ENCODE assay signal across 1 cellular context in the genomic region with DNA sequence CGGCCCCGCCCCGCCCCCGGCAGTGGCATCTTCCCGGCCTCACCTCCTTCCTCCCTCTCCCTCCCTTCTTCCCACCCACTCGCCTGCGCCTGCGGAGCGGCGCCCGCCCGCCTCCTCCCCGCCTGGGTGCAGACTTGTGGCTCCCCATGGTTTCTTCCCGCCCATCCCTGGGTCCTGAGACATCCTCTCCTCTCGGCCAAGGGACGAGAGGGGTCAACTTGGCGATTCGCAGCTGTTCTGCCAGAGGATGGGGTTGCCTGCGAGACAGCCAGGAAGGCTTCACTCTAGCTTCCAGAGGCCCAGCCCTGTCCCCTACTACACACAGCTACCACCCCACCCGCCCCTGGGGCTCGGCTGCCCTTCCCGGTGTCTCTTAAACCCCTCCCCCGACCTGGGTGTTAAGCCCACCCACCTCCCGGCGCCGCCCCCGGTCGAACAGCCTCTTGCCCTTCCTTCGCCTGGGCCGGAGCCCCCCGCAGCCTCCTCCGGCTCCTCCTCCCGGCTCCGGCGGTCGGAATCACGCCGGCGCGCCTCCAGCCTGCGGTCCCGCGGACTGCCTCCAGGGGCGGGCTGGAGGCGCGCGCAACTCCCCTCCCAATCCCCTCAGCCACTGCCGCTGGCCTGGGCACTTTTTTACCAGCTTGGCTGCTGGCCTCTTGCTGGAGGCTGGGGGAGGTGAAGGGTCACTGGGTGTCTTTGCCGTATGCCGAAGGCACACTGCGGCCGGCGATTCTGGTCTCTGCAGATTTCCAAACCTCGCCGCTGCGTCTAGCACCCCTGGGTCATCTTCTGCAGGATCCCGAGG.
TF ChIP-seq lines count a peak whose summit lies in the region.

No MANE protein-coding gene starts in this region.

TF ChIP-seq in H1, 55 proteins besides CTCF, POLR2A, EP300 and RAD21:
- TF ChIP-seq RBBP5 (IDR thresholded peaks at IDR 0.05; ENCODE audit: borderline replicate concordance, low read depth, low read length) (no peak; the same call in 1 of the 2 replicates), ASH2L (IDR thresholded peaks at IDR 0.05; ENCODE audit: low read length) (peak; percentile 47), FOSL1 (IDR thresholded peaks at IDR 0.05; ENCODE audit: insufficient read depth, low read depth, low read length) (no peak), SIN3A (conservative IDR thresholded peaks at IDR 0.05 in 1 of 2, IDR thresholded peaks at IDR 0.05 in 1 of 2; ENCODE audit: low read depth in 1 of 2, low read length in 2 of 2) (0 out of 4 replicates have a peak, but pooled peaks of 1 of the 2 experiments have one; percentile 25), CBX8 (IDR thresholded peaks at IDR 0.05; ENCODE audit: borderline replicate concordance, low read depth, low read length) (no peak), RXRA (IDR thresholded peaks at IDR 0.05; ENCODE audit: insufficient read depth, low read depth, low read length) (0 out of 2 replicates have a peak, but pooled peaks have one; percentile 24), SIX5 (IDR thresholded peaks at IDR 0.05; ENCODE audit: low read depth, low read length) (no peak), SAP30 (IDR thresholded peaks at IDR 0.05; ENCODE audit: insufficient read depth, insufficient replicate concordance, low read length) (no peak), TBP (IDR thresholded peaks at IDR 0.05; ENCODE audit: low read depth, low read length) (peak; percentile 26; the same call in 1 of the 2 replicates), KDM1A (IDR thresholded peaks at IDR 0.05; ENCODE audit: borderline replicate concordance, low read length) (no peak), RNF2 (IDR thresholded peaks at IDR 0.05; ENCODE audit: borderline replicate concordance, low read depth, low read length, missing control alignments, poor library complexity, severe bottlenecking) (no peak), NRF1 (IDR thresholded peaks at IDR 0.05; ENCODE audit: low read depth, low read length) (0 out of 2 replicates have a peak, but pooled peaks have one; percentile 13), CBX5 (IDR thresholded peaks at IDR 0.05; ENCODE audit: low read depth, low read length) (no peak), PHF8 (conservative IDR thresholded peaks at IDR 0.05; ENCODE audit: low read depth, low read length) (peak; percentile 5; the same call in 1 of the 2 replicates), SP4 (IDR thresholded peaks at IDR 0.05; ENCODE audit: low read length) (no peak), CREB1 (IDR thresholded peaks at IDR 0.05) (peak; percentile 23; the same call in 1 of the 2 replicates), ZNF274 (IDR thresholded peaks at IDR 0.05; ENCODE audit: borderline replicate concordance, extremely low read depth, low read length) (no peak), TCF12 (IDR thresholded peaks at IDR 0.05; ENCODE audit: low read depth, low read length) (no peak), GTF2F1 (IDR thresholded peaks at IDR 0.05; ENCODE audit: borderline replicate concordance, low read depth, low read length) (no peak), BRCA1 (IDR thresholded peaks at IDR 0.05; ENCODE audit: low read depth, low read length) (no peak), CHD2 (IDR thresholded peaks at IDR 0.05; ENCODE audit: low read length) (0 out of 2 replicates have a peak, but pooled peaks have one; percentile 6), EZH2 (IDR thresholded peaks at IDR 0.05; ENCODE audit: low read depth, low read length, severe bottlenecking) (no peak), CEBPB (IDR thresholded peaks at IDR 0.05; ENCODE audit: low read depth, low read length) (no peak), HDAC6 (IDR thresholded peaks at IDR 0.05; ENCODE audit: low read depth, low read length) (no peak), JUN (IDR thresholded peaks at IDR 0.05; ENCODE audit: low read depth, low read length) (no peak), RFX5 (IDR thresholded peaks at IDR 0.05; ENCODE audit: borderline replicate concordance, low read depth, low read length) (no peak), HDAC2 (IDR thresholded peaks at IDR 0.05; ENCODE audit: borderline replicate concordance in 1 of 2, low read depth in 2 of 2, low read length in 2 of 2) (no peak), TAF1 (IDR thresholded peaks at IDR 0.05; ENCODE audit: low read depth, low read length) (0 out of 2 replicates have a peak, but pooled peaks have one; percentile 39), GABPA (IDR thresholded peaks at IDR 0.05; ENCODE audit: borderline replicate concordance, insufficient read depth, low read length) (peak; percentile 37; the same call in 1 of the 2 replicates), NANOG (IDR thresholded peaks at IDR 0.05; ENCODE audit: insufficient read depth, low read depth, low read length, poor library complexity, severe bottlenecking) (no peak), EGR1 (IDR thresholded peaks at IDR 0.05; ENCODE audit: borderline replicate concordance, low read depth, low read length) (peak; percentile 72), POLR2AphosphoS5 (IDR thresholded peaks at IDR 0.05; ENCODE audit: low read depth, low read length) (no peak)
- TF ChIP-seq, protein P1, sequence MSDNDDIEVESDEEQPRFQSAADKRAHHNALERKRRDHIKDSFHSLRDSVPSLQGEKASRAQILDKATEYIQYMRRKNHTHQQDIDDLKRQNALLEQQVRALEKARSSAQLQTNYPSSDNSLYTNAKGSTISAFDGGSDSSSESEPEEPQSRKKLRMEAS (IDR thresholded peaks at IDR 0.05): peak; percentile 63; the same call in 1 of the 2 replicates
- TF ChIP-seq, protein P2, sequence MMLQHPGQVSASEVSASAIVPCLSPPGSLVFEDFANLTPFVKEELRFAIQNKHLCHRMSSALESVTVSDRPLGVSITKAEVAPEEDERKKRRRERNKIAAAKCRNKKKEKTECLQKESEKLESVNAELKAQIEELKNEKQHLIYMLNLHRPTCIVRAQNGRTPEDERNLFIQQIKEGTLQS (IDR thresholded peaks at IDR 0.05; ENCODE audit: insufficient read depth, low read depth, low read length): no peak
- TF ChIP-seq, protein P3, sequence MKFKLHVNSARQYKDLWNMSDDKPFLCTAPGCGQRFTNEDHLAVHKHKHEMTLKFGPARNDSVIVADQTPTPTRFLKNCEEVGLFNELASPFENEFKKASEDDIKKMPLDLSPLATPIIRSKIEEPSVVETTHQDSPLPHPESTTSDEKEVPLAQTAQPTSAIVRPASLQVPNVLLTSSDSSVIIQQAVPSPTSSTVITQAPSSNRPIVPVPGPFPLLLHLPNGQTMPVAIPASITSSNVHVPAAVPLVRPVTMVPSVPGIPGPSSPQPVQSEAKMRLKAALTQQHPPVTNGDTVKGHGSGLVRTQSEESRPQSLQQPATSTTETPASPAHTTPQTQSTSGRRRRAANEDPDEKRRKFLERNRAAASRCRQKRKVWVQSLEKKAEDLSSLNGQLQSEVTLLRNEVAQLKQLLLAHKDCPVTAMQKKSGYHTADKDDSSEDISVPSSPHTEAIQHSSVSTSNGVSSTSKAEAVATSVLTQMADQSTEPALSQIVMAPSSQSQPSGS (IDR thresholded peaks at IDR 0.05; ENCODE audit: low read length): 0 out of 2 replicates have a peak, but pooled peaks have one; percentile 7
- TF ChIP-seq, protein P4, sequence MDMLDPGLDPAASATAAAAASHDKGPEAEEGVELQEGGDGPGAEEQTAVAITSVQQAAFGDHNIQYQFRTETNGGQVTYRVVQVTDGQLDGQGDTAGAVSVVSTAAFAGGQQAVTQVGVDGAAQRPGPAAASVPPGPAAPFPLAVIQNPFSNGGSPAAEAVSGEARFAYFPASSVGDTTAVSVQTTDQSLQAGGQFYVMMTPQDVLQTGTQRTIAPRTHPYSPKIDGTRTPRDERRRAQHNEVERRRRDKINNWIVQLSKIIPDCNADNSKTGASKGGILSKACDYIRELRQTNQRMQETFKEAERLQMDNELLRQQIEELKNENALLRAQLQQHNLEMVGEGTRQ (IDR thresholded peaks at IDR 0.05; ENCODE audit: low read length): no peak
TF ChIP-seq in H1: peak in this region for 13.
